13 cellular contexts compared by ENCODE assay signal in the genomic region with DNA sequence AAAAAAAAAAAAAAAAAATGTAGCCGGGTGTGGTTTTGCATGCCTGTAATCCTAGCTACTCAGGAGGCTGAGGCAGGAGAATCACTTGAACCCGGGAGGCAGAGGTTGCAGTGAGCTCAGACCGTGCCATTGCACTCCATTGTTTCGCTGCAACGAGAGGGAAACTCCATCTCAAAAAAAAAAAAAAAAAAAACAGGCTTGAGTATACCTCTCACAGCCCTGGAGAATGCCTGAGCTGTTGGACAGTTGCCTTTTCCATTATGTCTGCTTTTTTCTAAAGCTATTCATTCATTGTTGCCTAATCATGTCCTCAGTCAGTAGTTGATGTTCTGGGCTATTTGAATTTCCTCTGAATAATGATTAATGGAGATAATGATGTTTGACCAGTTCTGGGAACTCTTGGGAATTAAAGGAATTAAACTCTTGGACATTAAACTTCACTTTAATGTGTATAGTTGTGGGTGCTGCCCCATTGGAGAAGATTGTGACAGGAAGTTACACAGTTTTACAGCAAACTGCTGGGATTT. TPM values are rescaled to one million over a fixed set of nuclear protein-coding genes. Genes with fewer than 3 reads are reported as not detected.
DNase-seq lines count a peak whose midpoint lies in the region; ATAC-seq and FAIRE-seq lines count a peak whose summit lies in the region.
"Had no signal": no experiment of that assay in that cellular context is flagged by ENCODE, and none has a peak within 500 bp of the region (broad histone marks: within the 10 kb centered on the region; RNA-seq: fewer than 3 reads in every experiment).

No MANE protein-coding gene starts in this region.

- H3K9me3 Mint-ChIP-seq in CD8-positive, alpha-beta memory T cell, result no peaks in the 10 kb centered on the region
- no peaks in the 10 kb centered on the region for H3K9me3 Mint-ChIP-seq in natural killer cell treated with Interleukin-12 subunit alpha and Interleukin-12 subunit beta and Interleukin-15 and Interleukin-18, amount 100 ng/mL, for 72 hours

- no peak for DNase-seq in CD8-positive, alpha-beta memory T cell
- DNase-seq in RCC 7860 (ENCODE audit: low spot score) (peak; percentile 68), DMS153 treated with DMSO at 0.1 percent for 48 hours (lab: John Stamatoyannopoulos, UW; ENCODE audit: unreplicated experiment) (no peak), NAMALWA (ENCODE audit: low spot score) (no peak), NCI-H146 treated with DMSO at 0.1 percent for 48 hours (lab: John Stamatoyannopoulos, UW; ENCODE audit: unreplicated experiment) (no peak)
- DNase-seq in effector memory CD4-positive, alpha-beta T cell, result no peak
- no peak for DNase-seq in natural killer cell treated with Interleukin-12 subunit alpha and Interleukin-12 subunit beta and Interleukin-15 and Interleukin-18, amount 100 ng/mL, for 72 hours (ENCODE audit: low spot score)
- DNase-seq: NCI-H2227 treated with DMSO at 0.1 percent for 48 hours; stimulated activated CD4-positive, alpha-beta T cell treated with anti-CD3 and anti-CD28 coated beads, Interleukin-12 subunit alpha, Interleukin-12 subunit beta, amount 100 ng/mL, for 4 hours; T1000; uterus had no signal

- peak; percentile 87 for FAIRE-seq in RCC 7860 (lab: Jason Lieb, UNC)

- peaks cover 0 to 62% (median 18%) of the 10 kb centered on the region in 3 donors for H3K36me3 Mint-ChIP-seq in CD8-positive, alpha-beta memory T cell
- H3K36me3 Mint-ChIP-seq in natural killer cell treated with Interleukin-12 subunit alpha and Interleukin-12 subunit beta and Interleukin-15 and Interleukin-18, amount 100 ng/mL, for 72 hours, result peaks cover 12% of the 10 kb centered on the region

- H3K9me3 ChIP-seq in CD8-positive, alpha-beta memory T cell (ENCODE audit: low read length), result no peaks in the 10 kb centered on the region
- H3K9me3 ChIP-seq in effector memory CD4-positive, alpha-beta T cell (ENCODE audit: control insufficient read depth, low read length), result no peaks in the 10 kb centered on the region
- H3K9me3 ChIP-seq: uterus had no signal

- POLR2A ChIA-PET in CD8-positive, alpha-beta memory T cell (lab: Charles Lee), result interaction anchor here (0.6 to 1.9 kb wide), 10 partner anchors 9 to 103 kb away, joined by 3 to 14 read pairs (median 4); a partner anchor contains a TSS

- ATAC-seq in natural killer cell treated with Interleukin-12 subunit alpha and Interleukin-12 subunit beta and Interleukin-15 and Interleukin-18, amount 100 ng/mL, for 72 hours, result peak; percentile 31 to 72
- ATAC-seq in GM18498 (IDR thresholded peaks at IDR 0.05; ENCODE audit: unreplicated experiment), result no peak

- H3K4me1 ChIP-seq in CD8-positive, alpha-beta memory T cell (ENCODE audit: insufficient read depth, low read length), result peaks cover 64% of the 10 kb centered on the region
- H3K4me1 ChIP-seq in effector memory CD4-positive, alpha-beta T cell (ENCODE audit: control insufficient read depth, insufficient read depth, low read length, poor library complexity, severe bottlenecking), result peaks cover 44% of the 10 kb centered on the region
- H3K4me1 ChIP-seq: uterus had no signal

- H3K36me3 ChIP-seq in CD8-positive, alpha-beta memory T cell (ENCODE audit: insufficient read depth, low read length), result peaks cover 18% of the 10 kb centered on the region
- H3K36me3 ChIP-seq in effector memory CD4-positive, alpha-beta T cell (ENCODE audit: control insufficient read depth, insufficient read depth, low read length), result peaks cover 23% of the 10 kb centered on the region
- H3K36me3 ChIP-seq: uterus had no signal

- CTCF ChIA-PET in CD8-positive, alpha-beta memory T cell (lab: Charles Lee), result interaction anchor here (1.6 to 8.0 kb wide), 4 partner anchors 12 to 61 kb away, joined by 4 to 41 read pairs (median 12); a partner anchor contains a TSS

- H3K27me3 Mint-ChIP-seq in CD8-positive, alpha-beta memory T cell, result no peaks in the 10 kb centered on the region
- no peaks in the 10 kb centered on the region for H3K27me3 Mint-ChIP-seq in natural killer cell treated with Interleukin-12 subunit alpha and Interleukin-12 subunit beta and Interleukin-15 and Interleukin-18, amount 100 ng/mL, for 72 hours

- H3K27ac ChIP-seq in CD8-positive, alpha-beta memory T cell (ENCODE audit: low read depth, low read length), result peak overlapping the region; percentile 51
- peak overlapping the region; percentile 67 for H3K27ac ChIP-seq in effector memory CD4-positive, alpha-beta T cell (ENCODE audit: insufficient read depth, low read length, poor library complexity, severe bottlenecking)

- H3K4me3 ChIP-seq in CD8-positive, alpha-beta memory T cell (ENCODE audit: low read length), result peak overlapping the region; percentile 20
- peak overlapping the region; percentile 26 for H3K4me3 ChIP-seq in effector memory CD4-positive, alpha-beta T cell (ENCODE audit: insufficient read depth, low read depth, low read length, poor library complexity, severe bottlenecking)
- H3K4me3 ChIP-seq: cardiac muscle cell, uterus had no signal

- H3K4me1 Mint-ChIP-seq in CD8-positive, alpha-beta memory T cell, result peaks cover 51 to 74% (median 66%) of the 10 kb centered on the region in 3 donors
- H3K4me1 Mint-ChIP-seq in natural killer cell treated with Interleukin-12 subunit alpha and Interleukin-12 subunit beta and Interleukin-15 and Interleukin-18, amount 100 ng/mL, for 72 hours (ENCODE audit: low read depth in 2 of 2), result peaks cover 36 to 43% of the 10 kb centered on the region in 2 donors

- H3K27me3 ChIP-seq in CD8-positive, alpha-beta memory T cell (ENCODE audit: insufficient read depth, low read length, poor library complexity, severe bottlenecking), result no peaks in the 10 kb centered on the region
- H3K27me3 ChIP-seq in effector memory CD4-positive, alpha-beta T cell (replicated peaks; ENCODE audit: control insufficient read depth, insufficient read depth, low read length, poor library complexity, severe bottlenecking), result no peaks in the 10 kb centered on the region
- H3K27me3 ChIP-seq: cardiac muscle cell, uterus had no signal

- H3K4me3 Mint-ChIP-seq in CD8-positive, alpha-beta memory T cell, result peak overlapping the region; percentile 51 to 79 (median 70)
- peak overlapping the region; percentile 68 for H3K4me3 Mint-ChIP-seq in natural killer cell treated with Interleukin-12 subunit alpha and Interleukin-12 subunit beta and Interleukin-15 and Interleukin-18, amount 100 ng/mL, for 72 hours

- peak overlapping the region; percentile 90 to 99 (median 94) for H3K27ac Mint-ChIP-seq in CD8-positive, alpha-beta memory T cell
- peak overlapping the region; percentile 85 to 94 for H3K27ac Mint-ChIP-seq in natural killer cell treated with Interleukin-12 subunit alpha and Interleukin-12 subunit beta and Interleukin-15 and Interleukin-18, amount 100 ng/mL, for 72 hours

RNA-seq across cellular contexts. Expression of a gene that starts 11.8 kb away (rescaled TPM):
- 10 to 100 TPM; 87.5 to 95.2 TPM for total RNA-seq in CD8-positive, alpha-beta memory T cell
- polyA plus RNA-seq in CD8-positive, alpha-beta memory T cell, result 178 TPM
- total RNA-seq in natural killer cell treated with Interleukin-12 subunit alpha and Interleukin-12 subunit beta and Interleukin-15 and Interleukin-18, amount 100 ng/mL, for 72 hours, result 100 to 1,000 TPM in 1 of 2 donors, 10 to 100 TPM in 1; 99.5 to 102 TPM

RNA-seq across cellular contexts. Expression of a gene that starts 13.6 kb away (rescaled TPM):
- 10 to 100 TPM; 63.8 to 65.8 TPM for total RNA-seq in CD8-positive, alpha-beta memory T cell
- 75.4 TPM for polyA plus RNA-seq in CD8-positive, alpha-beta memory T cell
- 10 to 100 TPM; 40.7 to 80.9 TPM for total RNA-seq in natural killer cell treated with Interleukin-12 subunit alpha and Interleukin-12 subunit beta and Interleukin-15 and Interleukin-18, amount 100 ng/mL, for 72 hours

RNA-seq across cellular contexts. Expression of a gene that starts 50.6 kb away (rescaled TPM):
- total RNA-seq in CD8-positive, alpha-beta memory T cell, result 10 to 100 TPM; 28.4 to 32.1 TPM
- polyA plus RNA-seq in CD8-positive, alpha-beta memory T cell, result 21.8 TPM
- 10 to 100 TPM; 24.5 to 28.2 TPM for total RNA-seq in natural killer cell treated with Interleukin-12 subunit alpha and Interleukin-12 subunit beta and Interleukin-15 and Interleukin-18, amount 100 ng/mL, for 72 hours
